Comparison of ENCODE assay signal across 9 cellular contexts in genomic region chr5:69416180-69416579, GRCh38. TPM values are rescaled to one million over a fixed set of nuclear protein-coding genes. Genes with fewer than 3 reads are reported as not detected.
DNase-seq lines count a peak whose midpoint lies in the region; ATAC-seq, FAIRE-seq and TF ChIP-seq lines count a peak whose summit lies in the region.
"Had no signal": no experiment of that assay in that cellular context is flagged by ENCODE, and none has a peak within 500 bp of the region (broad histone marks: within the 10 kb centered on the region; RNA-seq: fewer than 3 reads in every experiment).

No MANE protein-coding gene starts in this region.

- peaks cover 9% of the 10 kb centered on the region for H3K79me2 ChIP-seq in HepG2 (ENCODE audit: insufficient read depth, low read length)

- H3K4me1 ChIP-seq in HepG2 (ENCODE audit: insufficient read depth, low read length) (peaks cover 31% of the 10 kb centered on the region), tibial artery (peaks cover 0 to 12% (median 4%) of the 10 kb centered on the region in 4 donors)

- CTCF ChIA-PET in HepG2 (lab: Yijun Ruan, JAX; ENCODE audit: low intra/inter-chr PET ratio, low total read pairs): no interaction called here

- in situ Hi-C loops in HepG2 (cut with HindIII; ENCODE audit: extremely low pct_ligation_motif_present, low pct_unique_long_range_greater_than_20kb): no loop called here

- TF ChIP-seq CTCF in HepG2 (CRISPR knock-in tag; IDR thresholded peaks at IDR 0.05) (no peak), tibial artery (IDR thresholded peaks at IDR 0.05) (no peak)

- peak overlapping the region; percentile 53 for H3K4me3 Mint-ChIP-seq in T-helper 17 cell

- H3K4me2 ChIP-seq in HepG2 (ENCODE audit: low read depth, low read length): peak overlapping the region; percentile 81

- BruUV-seq in HepG2 (replicated peaks; lab: Mats Ljungman, UMichigan): no TSS peak

- H3K4me3 ChIP-seq in HepG2 (replicated peaks in 1 of 3; ENCODE audit: insufficient read depth in 1 of 3, low read depth in 2 of 3, low read length in 3 of 3): peak overlapping the region; percentile 79 to 97 (median 92); a peak in 5 of 6 replicates
- no peak overlapping the region for H3K4me3 ChIP-seq in tibial artery

- no peak for TF ChIP-seq POLR2A in HepG2 (IDR thresholded peaks at IDR 0.05; ENCODE audit: insufficient read depth in 1 of 2, low read depth in 2 of 2, low read length in 2 of 2)

- H3K27ac Mint-ChIP-seq in T-helper 17 cell: peak overlapping the region; percentile 34

- DNase-seq in ELF-1 (ENCODE audit: low read depth, low spot score) (peak; percentile 13), T-helper 17 cell (no peak), HepG2 (ENCODE audit: low spot score) (no peak), DMS114 treated with DMSO at 0.1 percent for 48 hours (lab: John Stamatoyannopoulos, UW; ENCODE audit: unreplicated experiment) (no peak), tibial artery (no peak), AG08396 (ENCODE audit: low spot score) (no peak)
- DNase-seq: anterior cingulate cortex, GM23248 had no signal

- TF ChIP-seq EP300 in HepG2 (IDR thresholded peaks at IDR 0.05; ENCODE audit: low read depth in 2 of 2, low read length in 2 of 2) (no peak), HepG2 (CRISPR knock-in tag; IDR thresholded peaks at IDR 0.05; ENCODE audit: borderline replicate concordance) (no peak)

- H2AFZ ChIP-seq in HepG2 (ENCODE audit: low read length): no peak overlapping the region

- TF ChIP-seq RAD21 in HepG2 (CRISPR knock-in tag; IDR thresholded peaks at IDR 0.05): no peak

- H4K20me1 ChIP-seq in HepG2 (ENCODE audit: insufficient read depth, low read length): no peaks in the 10 kb centered on the region

- H3K36me3 Mint-ChIP-seq in T-helper 17 cell (ENCODE audit: low read depth): peaks cover 9% of the 10 kb centered on the region

- peak overlapping the region; percentile 67 for H3K27ac ChIP-seq in HepG2 (ENCODE audit: extremely low read length, insufficient read depth, low read length)
- H3K27ac ChIP-seq in tibial artery: no peak overlapping the region
- H3K27ac ChIP-seq: GM23248 had no signal

- POLR2A ChIA-PET in HepG2 (lab: Yijun Ruan, JAX): no interaction called here

- H3K36me3 ChIP-seq in HepG2 (replicated peaks in 1 of 2; ENCODE audit: control insufficient read depth in 1 of 2, insufficient read depth in 2 of 2, low read length in 2 of 2) (peaks cover 6 to 21% of the 10 kb centered on the region in 2 experiments; a peak in 4 of 5 replicates), tibial artery (peaks cover 10 to 39% (median 28%) of the 10 kb centered on the region in 3 donors)

- peaks cover 6% of the 10 kb centered on the region for H3K4me1 Mint-ChIP-seq in T-helper 17 cell

- intact Hi-C loops in HepG2 (cut with micrococcal nuclease; ENCODE audit: unreplicated experiment) (no loop called here), tibial artery (cut with DNase I; ENCODE audit: low total_unique reads) (no loop called here)

- no peak for FAIRE-seq in HepG2 (lab: Jason Lieb, UNC)

- H3K9me3 ChIP-seq in T-helper 17 cell (ENCODE audit: control insufficient read depth, low read length, poor library complexity, severe bottlenecking) (no peaks in the 10 kb centered on the region), HepG2 (ENCODE audit: low read length) (no peaks in the 10 kb centered on the region), tibial artery (no peaks in the 10 kb centered on the region)

- no peaks in the 10 kb centered on the region for H3K27me3 ChIP-seq in HepG2 (ENCODE audit: control insufficient read depth in 1 of 2, insufficient read depth in 2 of 2, low read length in 2 of 2)
- H3K27me3 ChIP-seq in tibial artery: no peaks in the 10 kb centered on the region

- 64% methylated on average over 6 of the region's 6 CpGs for WGBS in HepG2 (ENCODE audit: low lambda C conversion rate)

- peak overlapping the region; percentile 80 for H3K9ac ChIP-seq in HepG2 (ENCODE audit: insufficient read depth, low read depth, low read length)
- H3K9ac ChIP-seq: GM23248 had no signal

- no peak for ATAC-seq in T-helper 17 cell
- no peak for ATAC-seq in HepG2

- H3K27me3 Mint-ChIP-seq in T-helper 17 cell: no peaks in the 10 kb centered on the region

RNA-seq across cellular contexts. Expression of gene MARVELD2, which starts 1.3 kb away (rescaled TPM):
- total RNA-seq in T-helper 17 cell (under 1 TPM; 0.12 to 0.26 TPM), HepG2 (2016; rRNA removed; fragmentation: Illumina TruSeq; extraction: Trizol) (13.0 and 15.4 TPM in 2 replicates)
- total RNA-seq in HepG2 (2016; cell fraction: cytosol; rRNA removed; fragmentation: Illumina TruSeq; extraction: Trizol; ENCODE audit: low read depth): 7.1 and 7.3 TPM in 2 replicates
- 12.0 and 14.4 TPM in 2 replicates for total RNA-seq in HepG2 (2016; cell fraction: insoluble cytoplasmic fraction; rRNA removed; fragmentation: Illumina TruSeq; extraction: Trizol)
- total RNA-seq in HepG2 (2016; cell fraction: membrane; rRNA removed; fragmentation: Illumina TruSeq; extraction: Trizol): 8.1 and 9.4 TPM in 2 replicates
- total RNA-seq in HepG2 (2016; cell fraction: nucleus; rRNA removed; fragmentation: Illumina TruSeq; extraction: Trizol): 14.4 and 14.8 TPM in 2 replicates
- 10.7 and 11.1 TPM in 2 replicates for polyA plus RNA-seq in HepG2 (2011; rRNA removed)
- 8.3 and 11.7 TPM in 2 replicates for polyA plus RNA-seq in HepG2 (2011; cell fraction: cytosol; rRNA removed)
- polyA plus RNA-seq in HepG2 (2011; cell fraction: nucleus; rRNA removed): 3.0 and 4.0 TPM in 2 replicates
- 6.6 and 7.6 TPM in 2 replicates for polyA plus RNA-seq in HepG2 (2012)
- 1.1 TPM in 2 replicates for polyA plus RNA-seq in HepG2 (2016; cell fraction: cytosol; fragmentation: Illumina TruSeq; extraction: Trizol; ENCODE audit: low read depth)
- polyA plus RNA-seq in HepG2 (2016; cell fraction: insoluble cytoplasmic fraction; fragmentation: Illumina TruSeq; extraction: Trizol; ENCODE audit: low read depth): 7.6 and 8.3 TPM in 2 replicates
- polyA plus RNA-seq in HepG2 (2016; cell fraction: membrane; fragmentation: Illumina TruSeq; extraction: Trizol; ENCODE audit: low read depth): 2.7 and 3.0 TPM in 2 replicates
- polyA plus RNA-seq in HepG2 (2016; cell fraction: nucleus; fragmentation: Illumina TruSeq; extraction: Trizol; ENCODE audit: insufficient read depth, low read depth): 11.7 and 12.6 TPM in 2 replicates
- 20.4 and 23.3 TPM in 2 replicates for polyA minus RNA-seq in HepG2 (2011; rRNA and poly(A)+ RNA removed; ENCODE audit: low replicate concordance)
- 15.7 and 20.1 TPM in 2 replicates for polyA minus RNA-seq in HepG2 (2011; cell fraction: cytosol; rRNA and poly(A)+ RNA removed)
- polyA minus RNA-seq in HepG2 (2011; cell fraction: nucleus; rRNA and poly(A)+ RNA removed): 12.5 and 18.4 TPM in 2 replicates
- total RNA-seq: SK-MEL-5 had no signal

RNA-seq across cellular contexts. Expression of gene RAD17, which starts 46.6 kb away (rescaled TPM):
- total RNA-seq in T-helper 17 cell: 10 to 100 TPM; 19.9 TPM
- 25.9 and 29.8 TPM in 2 replicates for total RNA-seq in HepG2 (2016; rRNA removed; fragmentation: Illumina TruSeq; extraction: Trizol)
- 9.4 and 11.1 TPM in 2 replicates for total RNA-seq in HepG2 (2016; cell fraction: cytosol; rRNA removed; fragmentation: Illumina TruSeq; extraction: Trizol; ENCODE audit: low read depth)
- 25.6 and 26.4 TPM in 2 replicates for total RNA-seq in HepG2 (2016; cell fraction: insoluble cytoplasmic fraction; rRNA removed; fragmentation: Illumina TruSeq; extraction: Trizol)
- total RNA-seq in HepG2 (2016; cell fraction: membrane; rRNA removed; fragmentation: Illumina TruSeq; extraction: Trizol): 23.9 and 26.0 TPM in 2 replicates
- total RNA-seq in HepG2 (2016; cell fraction: nucleus; rRNA removed; fragmentation: Illumina TruSeq; extraction: Trizol): 27.9 and 35.1 TPM in 2 replicates
- polyA plus RNA-seq in HepG2 (2011; rRNA removed): 23.7 and 24.0 TPM in 2 replicates
- 8.5 and 9.4 TPM in 2 replicates for polyA plus RNA-seq in HepG2 (2011; cell fraction: cytosol; rRNA removed)
- 22.9 and 25.3 TPM in 2 replicates for polyA plus RNA-seq in HepG2 (2011; cell fraction: nucleus; rRNA removed)
- 15.5 and 20.1 TPM in 2 replicates for polyA plus RNA-seq in HepG2 (2012)
- 4.9 and 6.9 TPM in 2 replicates for polyA plus RNA-seq in HepG2 (2016; cell fraction: cytosol; fragmentation: Illumina TruSeq; extraction: Trizol; ENCODE audit: low read depth)
- 25.8 and 28.2 TPM in 2 replicates for polyA plus RNA-seq in HepG2 (2016; cell fraction: insoluble cytoplasmic fraction; fragmentation: Illumina TruSeq; extraction: Trizol; ENCODE audit: low read depth)
- 14.6 and 15.5 TPM in 2 replicates for polyA plus RNA-seq in HepG2 (2016; cell fraction: membrane; fragmentation: Illumina TruSeq; extraction: Trizol; ENCODE audit: low read depth)
- polyA plus RNA-seq in HepG2 (2016; cell fraction: nucleus; fragmentation: Illumina TruSeq; extraction: Trizol; ENCODE audit: insufficient read depth, low read depth): 41.9 and 44.3 TPM in 2 replicates
- 34.2 and 35.8 TPM in 2 replicates for polyA minus RNA-seq in HepG2 (2011; rRNA and poly(A)+ RNA removed; ENCODE audit: low replicate concordance)
- polyA minus RNA-seq in HepG2 (2011; cell fraction: cytosol; rRNA and poly(A)+ RNA removed): 9.0 and 12.0 TPM in 2 replicates
- 56.1 and 59.7 TPM in 2 replicates for polyA minus RNA-seq in HepG2 (2011; cell fraction: nucleus; rRNA and poly(A)+ RNA removed)

RNA-seq across cellular contexts. Expression of gene AK6, which starts 46.9 kb away (rescaled TPM):
- total RNA-seq in T-helper 17 cell (10 to 100 TPM in 1 of 2 donors, 1 to 10 TPM in 1; 8.8 to 12.6 TPM), HepG2 (2016; rRNA removed; fragmentation: Illumina TruSeq; extraction: Trizol) (77.2 and 123 TPM in 2 replicates)
- total RNA-seq in HepG2 (2016; cell fraction: cytosol; rRNA removed; fragmentation: Illumina TruSeq; extraction: Trizol; ENCODE audit: low read depth): 19.9 and 26.6 TPM in 2 replicates
- 86.9 and 113 TPM in 2 replicates for total RNA-seq in HepG2 (2016; cell fraction: insoluble cytoplasmic fraction; rRNA removed; fragmentation: Illumina TruSeq; extraction: Trizol)
- 29.6 and 39.6 TPM in 2 replicates for total RNA-seq in HepG2 (2016; cell fraction: membrane; rRNA removed; fragmentation: Illumina TruSeq; extraction: Trizol)
- 30.1 and 40.3 TPM in 2 replicates for total RNA-seq in HepG2 (2016; cell fraction: nucleus; rRNA removed; fragmentation: Illumina TruSeq; extraction: Trizol)
- polyA plus RNA-seq in HepG2 (2011; rRNA removed): 23.9 and 31.1 TPM in 2 replicates
- 7.2 and 13.4 TPM in 2 replicates for polyA plus RNA-seq in HepG2 (2011; cell fraction: cytosol; rRNA removed)
- 5.2 and 7.5 TPM in 2 replicates for polyA plus RNA-seq in HepG2 (2011; cell fraction: nucleus; rRNA removed)
- polyA plus RNA-seq in HepG2 (2012): 58.7 and 68.0 TPM in 2 replicates
- polyA plus RNA-seq in HepG2 (2016; cell fraction: cytosol; fragmentation: Illumina TruSeq; extraction: Trizol; ENCODE audit: low read depth): 27.2 and 28.8 TPM in 2 replicates
- 115 and 135 TPM in 2 replicates for polyA plus RNA-seq in HepG2 (2016; cell fraction: insoluble cytoplasmic fraction; fragmentation: Illumina TruSeq; extraction: Trizol; ENCODE audit: low read depth)
- 30.4 and 34.6 TPM in 2 replicates for polyA plus RNA-seq in HepG2 (2016; cell fraction: membrane; fragmentation: Illumina TruSeq; extraction: Trizol; ENCODE audit: low read depth)
- polyA plus RNA-seq in HepG2 (2016; cell fraction: nucleus; fragmentation: Illumina TruSeq; extraction: Trizol; ENCODE audit: insufficient read depth, low read depth): 58.3 and 67.4 TPM in 2 replicates
- 1.1 and 3.2 TPM in 2 replicates for polyA minus RNA-seq in HepG2 (2011; rRNA and poly(A)+ RNA removed; ENCODE audit: low replicate concordance)
- 8.1 and 9.9 TPM in 2 replicates for polyA minus RNA-seq in HepG2 (2011; cell fraction: cytosol; rRNA and poly(A)+ RNA removed)
- polyA minus RNA-seq in HepG2 (2011; cell fraction: nucleus; rRNA and poly(A)+ RNA removed): 8.4 and 11.6 TPM in 2 replicates

RNA-seq across cellular contexts. Expression of gene TAF9, which starts 46.9 kb away (rescaled TPM):
- total RNA-seq in T-helper 17 cell: 10 to 100 TPM; 44.3 to 45.5 TPM
- 113 and 158 TPM in 2 replicates for total RNA-seq in HepG2 (2016; rRNA removed; fragmentation: Illumina TruSeq; extraction: Trizol)
- total RNA-seq in HepG2 (2016; cell fraction: cytosol; rRNA removed; fragmentation: Illumina TruSeq; extraction: Trizol; ENCODE audit: low read depth): 89.1 and 123 TPM in 2 replicates
- total RNA-seq in HepG2 (2016; cell fraction: insoluble cytoplasmic fraction; rRNA removed; fragmentation: Illumina TruSeq; extraction: Trizol): 117 and 158 TPM in 2 replicates
- 138 and 162 TPM in 2 replicates for total RNA-seq in HepG2 (2016; cell fraction: membrane; rRNA removed; fragmentation: Illumina TruSeq; extraction: Trizol)
- total RNA-seq in HepG2 (2016; cell fraction: nucleus; rRNA removed; fragmentation: Illumina TruSeq; extraction: Trizol): 53.5 and 61.0 TPM in 2 replicates
- 163 and 218 TPM in 2 replicates for polyA plus RNA-seq in HepG2 (2011; rRNA removed)
- 120 and 161 TPM in 2 replicates for polyA plus RNA-seq in HepG2 (2011; cell fraction: cytosol; rRNA removed)
- polyA plus RNA-seq in HepG2 (2011; cell fraction: nucleus; rRNA removed): 61.6 and 88.4 TPM in 2 replicates
- polyA plus RNA-seq in HepG2 (2012): 126 and 134 TPM in 2 replicates
- polyA plus RNA-seq in HepG2 (2016; cell fraction: cytosol; fragmentation: Illumina TruSeq; extraction: Trizol; ENCODE audit: low read depth): 140 and 201 TPM in 2 replicates
- polyA plus RNA-seq in HepG2 (2016; cell fraction: insoluble cytoplasmic fraction; fragmentation: Illumina TruSeq; extraction: Trizol; ENCODE audit: low read depth): 215 and 221 TPM in 2 replicates
- 169 and 209 TPM in 2 replicates for polyA plus RNA-seq in HepG2 (2016; cell fraction: membrane; fragmentation: Illumina TruSeq; extraction: Trizol; ENCODE audit: low read depth)
- 106 and 107 TPM in 2 replicates for polyA plus RNA-seq in HepG2 (2016; cell fraction: nucleus; fragmentation: Illumina TruSeq; extraction: Trizol; ENCODE audit: insufficient read depth, low read depth)
- polyA minus RNA-seq in HepG2 (2011; rRNA and poly(A)+ RNA removed; ENCODE audit: low replicate concordance): 35.6 and 91.9 TPM in 2 replicates
- 50.7 and 61.5 TPM in 2 replicates for polyA minus RNA-seq in HepG2 (2011; cell fraction: cytosol; rRNA and poly(A)+ RNA removed)
- 67.7 and 76.2 TPM in 2 replicates for polyA minus RNA-seq in HepG2 (2011; cell fraction: nucleus; rRNA and poly(A)+ RNA removed)

Comparison
In these comparisons a context has a peak if more than half of its experiments do, and no peak if none do; other contexts are left out.
1. H3K4me3 ChIP-seq: peak in HepG2 (3 of 3); none in tibial artery (0 of 2).
2. RNA of gene MARVELD2, which starts 1.3 kb away (total RNA-seq): 7.1 to 15.4 TPM in HepG2; 0.12 to 0.26 TPM in T-helper 17 cell; every median in the first group is over 4 times any median in the second.